Comparison of ENCODE assay signal across 12 cellular contexts in the genomic region with DNA sequence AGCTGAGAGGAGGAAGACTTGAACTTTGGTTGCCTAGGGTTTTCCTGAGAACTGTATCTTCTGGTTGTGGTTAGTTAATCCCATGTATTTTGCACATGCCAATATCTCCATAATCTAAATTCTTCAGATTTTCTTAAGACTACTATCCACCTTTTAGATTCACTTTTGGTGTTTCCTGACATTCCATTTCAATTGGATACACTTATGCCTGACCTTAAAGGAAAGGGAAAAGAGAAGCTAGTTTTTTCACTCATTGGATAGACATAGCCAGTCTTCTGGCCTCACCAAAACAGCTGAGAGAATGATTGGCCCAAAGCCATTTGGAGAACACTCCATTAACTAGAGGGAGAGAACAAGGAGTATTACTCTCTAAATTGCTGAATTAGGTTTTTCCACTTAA.
"Had no signal": no experiment of that assay in that cellular context is flagged by ENCODE, and none has a peak within 500 bp of the region (broad histone marks: within the 10 kb centered on the region; RNA-seq: fewer than 3 reads in every experiment).

No MANE protein-coding gene starts in this region.

- H3K27ac ChIP-seq: brain microvascular endothelial cell, transverse colon had no signal

- DNase-seq: activated CD4-positive, alpha-beta memory T cell treated with anti-CD3 and anti-CD28 coated beads for 36 hours; activated naive CD4-positive, alpha-beta T cell treated with Interleukin-2 at 50 U/mL for 16 hours; brain microvascular endothelial cell; endodermal cell; erythroblast; immature natural killer cell; natural killer cell; right cardiac atrium; stimulated activated CD4-positive, alpha-beta T cell treated with anti-CD3 and anti-CD28 coated beads, Interleukin-1b, Interleukin-23, amount 100 ng/mL, for 48 hours; stimulated activated naive B cell treated with anti-CD40 and anti-IgM and Interleukin-4, amounts not matched to agents 10 μg/mL and 1 μg/mL and 100 μg/mL, for 72 hours; transverse colon had no signal

- H3K4me2 ChIP-seq: smooth muscle cell had no signal

- H3K9me3 ChIP-seq: transverse colon had no signal

- H3K4me3 ChIP-seq: smooth muscle cell, transverse colon had no signal

- H3K27me3 ChIP-seq: brain microvascular endothelial cell, transverse colon had no signal

- ATAC-seq: natural killer cell; right cardiac atrium; stimulated activated naive B cell treated with anti-CD40 and anti-IgM and Interleukin-4, amounts not matched to agents 10 μg/mL and 1 μg/mL and 100 μg/mL, for 72 hours had no signal

- H3K36me3 ChIP-seq: brain microvascular endothelial cell, transverse colon had no signal
